Comparison of ENCODE assay signal across 1 cellular context in genomic region chr18:64993695-64994094, GRCh38.
TF ChIP-seq lines count a peak whose summit lies in the region.

No MANE protein-coding gene starts in this region.

TF ChIP-seq in GM12878, 131 proteins besides CTCF, POLR2A, EP300 and RAD21 (continued from another document):
- no peak for TF ChIP-seq BCL3 (IDR thresholded peaks at IDR 0.05; ENCODE audit: borderline replicate concordance, insufficient read depth, low read depth, low read length, poor library complexity, severe bottlenecking)
- no peak for TF ChIP-seq CEBPB (IDR thresholded peaks at IDR 0.05; ENCODE audit: borderline replicate concordance in 1 of 2, low read depth in 2 of 2, low read length in 2 of 2)
- TF ChIP-seq, protein P1, sequence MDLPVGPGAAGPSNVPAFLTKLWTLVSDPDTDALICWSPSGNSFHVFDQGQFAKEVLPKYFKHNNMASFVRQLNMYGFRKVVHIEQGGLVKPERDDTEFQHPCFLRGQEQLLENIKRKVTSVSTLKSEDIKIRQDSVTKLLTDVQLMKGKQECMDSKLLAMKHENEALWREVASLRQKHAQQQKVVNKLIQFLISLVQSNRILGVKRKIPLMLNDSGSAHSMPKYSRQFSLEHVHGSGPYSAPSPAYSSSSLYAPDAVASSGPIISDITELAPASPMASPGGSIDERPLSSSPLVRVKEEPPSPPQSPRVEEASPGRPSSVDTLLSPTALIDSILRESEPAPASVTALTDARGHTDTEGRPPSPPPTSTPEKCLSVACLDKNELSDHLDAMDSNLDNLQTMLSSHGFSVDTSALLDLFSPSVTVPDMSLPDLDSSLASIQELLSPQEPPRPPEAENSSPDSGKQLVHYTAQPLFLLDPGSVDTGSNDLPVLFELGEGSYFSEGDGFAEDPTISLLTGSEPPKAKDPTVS (IDR thresholded peaks at IDR 0.05; ENCODE audit: low read depth, low read length) = no peak
- no peak for TF ChIP-seq SRF (IDR thresholded peaks at IDR 0.05; ENCODE audit: low read depth in 2 of 2, low read length in 2 of 2)
- no peak for TF ChIP-seq FOXK2 (IDR thresholded peaks at IDR 0.05)
- TF ChIP-seq TCF12 (IDR thresholded peaks at IDR 0.05; ENCODE audit: low read depth, low read length) = no peak
- no peak for TF ChIP-seq KAT2A (conservative IDR thresholded peaks at IDR 0.05; ENCODE audit: control insufficient read depth, low read depth, low read length)
- no peak for TF ChIP-seq POLR2AphosphoS5 (IDR thresholded peaks at IDR 0.05; ENCODE audit: low read length)
- TF ChIP-seq SPI1 (IDR thresholded peaks at IDR 0.05; ENCODE audit: borderline replicate concordance, insufficient read depth, low read depth, low read length) = no peak
- TF ChIP-seq POU2F2 (IDR thresholded peaks at IDR 0.05; ENCODE audit: borderline replicate concordance, low read depth, low read length) = no peak
- no peak for TF ChIP-seq BACH1 (IDR thresholded peaks at IDR 0.05; ENCODE audit: borderline replicate concordance)
- TF ChIP-seq HDGF (IDR thresholded peaks at IDR 0.05) = no peak
- TF ChIP-seq, protein P2, sequence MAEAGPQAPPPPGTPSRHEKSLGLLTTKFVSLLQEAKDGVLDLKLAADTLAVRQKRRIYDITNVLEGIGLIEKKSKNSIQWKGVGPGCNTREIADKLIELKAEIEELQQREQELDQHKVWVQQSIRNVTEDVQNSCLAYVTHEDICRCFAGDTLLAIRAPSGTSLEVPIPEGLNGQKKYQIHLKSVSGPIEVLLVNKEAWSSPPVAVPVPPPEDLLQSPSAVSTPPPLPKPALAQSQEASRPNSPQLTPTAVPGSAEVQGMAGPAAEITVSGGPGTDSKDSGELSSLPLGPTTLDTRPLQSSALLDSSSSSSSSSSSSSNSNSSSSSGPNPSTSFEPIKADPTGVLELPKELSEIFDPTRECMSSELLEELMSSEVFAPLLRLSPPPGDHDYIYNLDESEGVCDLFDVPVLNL (IDR thresholded peaks at IDR 0.05; ENCODE audit: low read depth, low read length) = no peak
